1 cellular context compared by ENCODE assay signal in genomic region chr9:4740623-4741364, GRCh38.
TF ChIP-seq lines count a peak whose summit lies in the region.

Gene AK3 (minus strand): TSS chr9:4741202. CDS start chr9:4741087, 115 bp downstream.

TF ChIP-seq in GM12878, 131 proteins besides CTCF, POLR2A, EP300 and RAD21 (continued from another document):
- TF ChIP-seq MAX (IDR thresholded peaks at IDR 0.05; ENCODE audit: low read depth, low read length) = peak; percentile 51
- peak; percentile 36; the same call in 1 of the 2 replicates for TF ChIP-seq TCF12 (IDR thresholded peaks at IDR 0.05; ENCODE audit: low read depth, low read length)
- no peak for TF ChIP-seq ZBTB4 (CRISPR knock-in tag; IDR thresholded peaks at IDR 0.05)
- no peak for TF ChIP-seq USF2 (IDR thresholded peaks at IDR 0.05; ENCODE audit: borderline replicate concordance, low read depth, low read length)
- no peak for TF ChIP-seq IRF5 (IDR thresholded peaks at IDR 0.05; ENCODE audit: borderline replicate concordance)
- TF ChIP-seq POLR2AphosphoS2 (IDR thresholded peaks at IDR 0.05; ENCODE audit: low read depth, low read length) = no peak
- no peak for TF ChIP-seq CUX1 (IDR thresholded peaks at IDR 0.05; ENCODE audit: insufficient replicate concordance, low read depth, low read length)
- no peak for TF ChIP-seq HCFC1 (IDR thresholded peaks at IDR 0.05; ENCODE audit: low read length)
- TF ChIP-seq IRF4 (IDR thresholded peaks at IDR 0.05; ENCODE audit: low read depth, low read length) = no peak
- no peak for TF ChIP-seq SMAD1 (IDR thresholded peaks at IDR 0.05; ENCODE audit: low read depth, partially characterized antibody)
- TF ChIP-seq CBX3 (IDR thresholded peaks at IDR 0.05; ENCODE audit: borderline replicate concordance, low read depth) = no peak
- no peak for TF ChIP-seq PAX8 (IDR thresholded peaks at IDR 0.05)
